In the genomic region with DNA sequence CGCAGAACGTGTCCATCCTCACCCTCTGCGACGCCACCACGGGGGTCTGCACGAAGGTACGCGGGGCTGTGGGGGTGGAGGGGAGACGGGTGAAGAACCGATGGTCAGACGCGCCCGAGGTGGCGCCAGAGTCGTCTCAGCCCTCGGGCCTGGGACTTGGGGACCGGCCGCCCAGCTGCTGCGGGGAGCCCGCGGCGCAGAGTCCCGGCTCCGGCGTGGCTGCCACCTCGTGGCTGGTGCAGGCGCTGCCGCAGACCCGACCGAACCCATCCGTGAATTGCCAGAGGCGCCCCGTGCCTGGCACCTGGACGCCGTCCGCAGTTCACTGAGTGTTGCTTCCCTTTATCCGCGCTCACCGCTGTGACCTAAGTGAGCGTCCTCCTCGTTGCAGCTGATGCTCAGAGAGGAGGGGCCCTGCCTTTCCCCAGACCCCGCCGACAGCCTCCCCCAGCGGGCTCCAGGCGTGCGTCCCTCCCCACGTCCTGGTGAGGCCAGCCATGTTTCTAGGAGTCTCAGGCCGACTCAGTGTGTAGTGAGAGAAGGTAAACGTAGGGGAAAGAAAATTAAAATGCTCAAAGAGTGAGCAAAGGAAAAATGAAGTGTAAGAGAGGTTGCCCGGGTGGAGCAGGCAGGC, we compare ENCODE assay signal across 9 cellular contexts.
DNase-seq lines count a peak whose midpoint lies in the region; ATAC-seq and TF ChIP-seq lines count a peak whose summit lies in the region.
"Had no signal": no experiment of that assay in that cellular context is flagged by ENCODE, and none has a peak within 500 bp of the region (broad histone marks: within the 10 kb centered on the region; RNA-seq: fewer than 3 reads in every experiment).

No MANE protein-coding gene starts in this region.

- H3K27ac ChIP-seq in foreskin keratinocyte, result no peak overlapping the region

- no peaks in the 10 kb centered on the region for H3K36me3 Mint-ChIP-seq in activated T-helper 1 cell treated with anti-CD3 and anti-CD28 coated beads, Interleukin-12 subunit alpha, Interleukin-12 subunit beta, Interleukin-2, Interleukin-4 antibody, amounts not matched to agents 30 ng/mL and 10 ng/mL and 1 ng/mL, durations not matched to agents 14 hours and 24 hours and 36 hours (ENCODE audit: low read depth)

- no peaks in the 10 kb centered on the region for H3K9me3 Mint-ChIP-seq in activated T-helper 1 cell treated with anti-CD3 and anti-CD28 coated beads, Interleukin-12 subunit alpha, Interleukin-12 subunit beta, Interleukin-2, Interleukin-4 antibody, amounts not matched to agents 30 ng/mL and 10 ng/mL and 1 ng/mL, durations not matched to agents 14 hours and 24 hours and 36 hours

- no peaks in the 10 kb centered on the region for H3K4me1 ChIP-seq in foreskin keratinocyte

- H3K27me3 Mint-ChIP-seq in activated T-helper 1 cell treated with anti-CD3 and anti-CD28 coated beads, Interleukin-12 subunit alpha, Interleukin-12 subunit beta, Interleukin-2, Interleukin-4 antibody, amounts not matched to agents 30 ng/mL and 10 ng/mL and 1 ng/mL, durations not matched to agents 14 hours and 24 hours and 36 hours (ENCODE audit: insufficient read depth), result no peaks in the 10 kb centered on the region

- H3K4me3 Mint-ChIP-seq in activated T-helper 1 cell treated with anti-CD3 and anti-CD28 coated beads, Interleukin-12 subunit alpha, Interleukin-12 subunit beta, Interleukin-2, Interleukin-4 antibody, amounts not matched to agents 30 ng/mL and 10 ng/mL and 1 ng/mL, durations not matched to agents 14 hours and 24 hours and 36 hours, result no peak overlapping the region

- DNase-seq in DMS53 (lab: John Stamatoyannopoulos, UW) (peak; percentile 24), DMS53 treated with DMSO at 0.1 percent for 48 hours (lab: John Stamatoyannopoulos, UW; ENCODE audit: unreplicated experiment) (no peak), NCI-H146 (lab: John Stamatoyannopoulos, UW) (peak; percentile 65), foreskin keratinocyte (peak in 1 of 2 donors; percentile 3), NCI-H2081 treated with DMSO at 0.1 percent for 48 hours (lab: John Stamatoyannopoulos, UW) (no peak), posterior vena cava (ENCODE audit: low spot score) (no peak)
- peak; percentile 3 to 13 for DNase-seq in stimulated activated CD4-positive, alpha-beta T cell treated with anti-CD3 and anti-CD28 coated beads, Interleukin-2, amount 100 ng/mL, for 48 hours
- no peak for DNase-seq in activated T-helper 1 cell treated with anti-CD3 and anti-CD28 coated beads, Interleukin-12 subunit alpha, Interleukin-12 subunit beta, Interleukin-2, Interleukin-4 antibody, amounts not matched to agents 30 ng/mL and 10 ng/mL and 1 ng/mL, durations not matched to agents 14 hours and 24 hours and 36 hours (ENCODE audit: low spot score)
- DNase-seq: NCI-H1930 had no signal

- ATAC-seq in foreskin keratinocyte, result peak; percentile 72

- no peak overlapping the region for H3K27ac Mint-ChIP-seq in activated T-helper 1 cell treated with anti-CD3 and anti-CD28 coated beads, Interleukin-12 subunit alpha, Interleukin-12 subunit beta, Interleukin-2, Interleukin-4 antibody, amounts not matched to agents 30 ng/mL and 10 ng/mL and 1 ng/mL, durations not matched to agents 14 hours and 24 hours and 36 hours

- intact Hi-C loops in posterior vena cava (cut with DNase I), result no loop called here
- intact Hi-C loops in activated T-helper 1 cell treated with anti-CD3 and anti-CD28 coated beads, Interleukin-12 subunit alpha, Interleukin-12 subunit beta, Interleukin-2, Interleukin-4 antibody, amounts not matched to agents 30 ng/mL and 10 ng/mL and 1 ng/mL, durations not matched to agents 14 hours and 24 hours and 36 hours (cut with micrococcal nuclease), result no loop called here

- no peaks in the 10 kb centered on the region for H3K4me1 Mint-ChIP-seq in activated T-helper 1 cell treated with anti-CD3 and anti-CD28 coated beads, Interleukin-12 subunit alpha, Interleukin-12 subunit beta, Interleukin-2, Interleukin-4 antibody, amounts not matched to agents 30 ng/mL and 10 ng/mL and 1 ng/mL, durations not matched to agents 14 hours and 24 hours and 36 hours (ENCODE audit: low read depth)

- TF ChIP-seq CTCF in foreskin keratinocyte (conservative IDR thresholded peaks at IDR 0.05), result peak; percentile 42

- no peaks in the 10 kb centered on the region for H3K27me3 ChIP-seq in foreskin keratinocyte

Comparison
In these comparisons a context has a peak if more than half of its experiments do, and no peak if none do; other contexts are left out.
1. DNase-seq: peak in DMS53 (single experiment), NCI-H146 (single experiment) and stimulated activated CD4-positive, alpha-beta T cell treated with anti-CD3 and anti-CD28 coated beads, Interleukin-2, amount 100 ng/mL, for 48 hours (2 of 2); none in DMS53 treated with DMSO at 0.1 percent for 48 hours (single experiment), NCI-H2081 treated with DMSO at 0.1 percent for 48 hours (single experiment), posterior vena cava (single experiment) and activated T-helper 1 cell treated with anti-CD3 and anti-CD28 coated beads, Interleukin-12 subunit alpha, Interleukin-12 subunit beta, Interleukin-2, Interleukin-4 antibody, amounts not matched to agents 30 ng/mL and 10 ng/mL and 1 ng/mL, durations not matched to agents 14 hours and 24 hours and 36 hours (single experiment).